ENCODE assay signal across 23 cellular contexts in genomic region chr5:176935017-176935416, GRCh38.
A peak's percentile ranks its signal among the peaks of the same experiment; 100 is the strongest.
DNase-seq lines count a peak whose midpoint lies in the region; ATAC-seq lines count a peak whose summit lies in the region.
"Had no signal": no experiment of that assay in that cellular context is flagged by ENCODE, and none has a peak within 500 bp of the region (broad histone marks: within the 10 kb centered on the region; RNA-seq: fewer than 3 reads in every experiment).

No MANE protein-coding gene starts in this region.

- no peak overlapping the region for H3K4me3 Mint-ChIP-seq in activated T-cell treated with anti-CD3 and anti-CD28 coated beads, Interleukin-2, amount 50 U/mL, for 24 hours
- H3K4me3 Mint-ChIP-seq in activated naive CD8-positive, alpha-beta T cell: no peak overlapping the region
- H3K4me3 Mint-ChIP-seq in stimulated activated effector memory CD8-positive, alpha-beta T cell treated with anti-CD3 and anti-CD28 coated beads, Interleukin-12 subunit alpha, Interleukin-12 subunit beta, amount 100 ng/mL, for 72 hours: no peak overlapping the region
- H3K4me3 Mint-ChIP-seq: CD4-positive, CD25-positive, alpha-beta regulatory T cell had no signal

- DNase-seq in activated T-cell treated with anti-CD3 and anti-CD28 coated beads, Interleukin-2, amount 50 U/mL, for 24 hours: no peak
- DNase-seq in activated T-cell treated with anti-CD3 and anti-CD28 coated beads, Interleukin-2, amount 50 U/mL, for 48 hours: no peak
- DNase-seq in SK-N-MC (ENCODE audit: low read depth, low spot score) (no peak), DMS53 (lab: John Stamatoyannopoulos, UW) (no peak), NCI-H345 treated with DMSO at 0.1 percent for 48 hours (lab: John Stamatoyannopoulos, UW; ENCODE audit: unreplicated experiment) (no peak), hippocampal formation (lab: John Stamatoyannopoulos, UW) (no peak)
- no peak for DNase-seq in stimulated activated effector memory CD8-positive, alpha-beta T cell treated with anti-CD3 and anti-CD28 coated beads, Interleukin-12 subunit alpha, Interleukin-12 subunit beta, amount 100 ng/mL, for 72 hours (ENCODE audit: low spot score in 2 of 2)
- DNase-seq: CD4-positive, CD25-positive, alpha-beta regulatory T cell; COR-L47; MG63; NCI-H1694 treated with DMSO at 0.1 percent for 48 hours; NCI-H2081 treated with DMSO at 0.1 percent for 48 hours; NCI-H2171 treated with DMSO at 0.1 percent for 48 hours; NCI-H446; NCI-H526; PC-3; Right ventricle myocardium superior had no signal

- no peaks in the 10 kb centered on the region for H3K9me3 ChIP-seq in SK-N-MC (ENCODE audit: low read depth, low read length)
- H3K9me3 ChIP-seq: HAP-1, MG63 had no signal

- H3K9ac ChIP-seq in SK-N-MC (ENCODE audit: insufficient read length): no peak overlapping the region

- peak; percentile 80 for ATAC-seq in stimulated activated effector memory CD8-positive, alpha-beta T cell treated with anti-CD3 and anti-CD28 coated beads, Interleukin-12 subunit alpha, Interleukin-12 subunit beta, amount 100 ng/mL, for 72 hours
- ATAC-seq: GM12878, HepG2, PC-3 had no signal

- peaks cover 94% of the 10 kb centered on the region for H3K36me3 Mint-ChIP-seq in activated T-cell treated with anti-CD3 and anti-CD28 coated beads, Interleukin-2, amount 50 U/mL, for 24 hours (ENCODE audit: low read depth)
- H3K36me3 Mint-ChIP-seq in activated naive CD8-positive, alpha-beta T cell: peaks cover 15% of the 10 kb centered on the region
- peaks cover 72% of the 10 kb centered on the region for H3K36me3 Mint-ChIP-seq in stimulated activated effector memory CD8-positive, alpha-beta T cell treated with anti-CD3 and anti-CD28 coated beads, Interleukin-12 subunit alpha, Interleukin-12 subunit beta, amount 100 ng/mL, for 72 hours

- H3K27ac ChIP-seq in SK-N-MC: 0 out of 2 replicates have a peak overlapping the region, but pooled peaks have one; percentile 34
- H3K27ac ChIP-seq: HL-60 had no signal

- peak overlapping the region; percentile 22 for H3K27ac Mint-ChIP-seq in activated T-cell treated with anti-CD3 and anti-CD28 coated beads, Interleukin-2, amount 50 U/mL, for 24 hours
- peak overlapping the region; percentile 46 for H3K27ac Mint-ChIP-seq in activated naive CD8-positive, alpha-beta T cell
- peak overlapping the region; percentile 71 for H3K27ac Mint-ChIP-seq in stimulated activated effector memory CD8-positive, alpha-beta T cell treated with anti-CD3 and anti-CD28 coated beads, Interleukin-12 subunit alpha, Interleukin-12 subunit beta, amount 100 ng/mL, for 72 hours

- H3K27me3 Mint-ChIP-seq in activated T-cell treated with anti-CD3 and anti-CD28 coated beads, Interleukin-2, amount 50 U/mL, for 24 hours: no peaks in the 10 kb centered on the region
- no peaks in the 10 kb centered on the region for H3K27me3 Mint-ChIP-seq in activated naive CD8-positive, alpha-beta T cell
- H3K27me3 Mint-ChIP-seq: CD4-positive, CD25-positive, alpha-beta regulatory T cell had no signal

- peaks cover 29% of the 10 kb centered on the region for H3K36me3 ChIP-seq in SK-N-MC (ENCODE audit: insufficient read depth, low read length)

- no peaks in the 10 kb centered on the region for H3K9me3 Mint-ChIP-seq in activated T-cell treated with anti-CD3 and anti-CD28 coated beads, Interleukin-2, amount 50 U/mL, for 24 hours
- no peaks in the 10 kb centered on the region for H3K9me3 Mint-ChIP-seq in activated naive CD8-positive, alpha-beta T cell (ENCODE audit: low read depth)
- H3K9me3 Mint-ChIP-seq in stimulated activated effector memory CD8-positive, alpha-beta T cell treated with anti-CD3 and anti-CD28 coated beads, Interleukin-12 subunit alpha, Interleukin-12 subunit beta, amount 100 ng/mL, for 72 hours: no peaks in the 10 kb centered on the region

- H3K4me1 Mint-ChIP-seq in activated T-cell treated with anti-CD3 and anti-CD28 coated beads, Interleukin-2, amount 50 U/mL, for 24 hours (ENCODE audit: low read depth): peaks cover 38% of the 10 kb centered on the region
- H3K4me1 Mint-ChIP-seq in activated naive CD8-positive, alpha-beta T cell (ENCODE audit: low read depth): peaks cover 25% of the 10 kb centered on the region
- H3K4me1 Mint-ChIP-seq in stimulated activated effector memory CD8-positive, alpha-beta T cell treated with anti-CD3 and anti-CD28 coated beads, Interleukin-12 subunit alpha, Interleukin-12 subunit beta, amount 100 ng/mL, for 72 hours: peaks cover 24% of the 10 kb centered on the region

- H3K4me3 ChIP-seq in SK-N-MC: no peak overlapping the region
- H3K4me3 ChIP-seq: GM12878, HAP-1, K562, MG63 had no signal
